ENCODE assay signal across 8 cellular contexts in the genomic region with DNA sequence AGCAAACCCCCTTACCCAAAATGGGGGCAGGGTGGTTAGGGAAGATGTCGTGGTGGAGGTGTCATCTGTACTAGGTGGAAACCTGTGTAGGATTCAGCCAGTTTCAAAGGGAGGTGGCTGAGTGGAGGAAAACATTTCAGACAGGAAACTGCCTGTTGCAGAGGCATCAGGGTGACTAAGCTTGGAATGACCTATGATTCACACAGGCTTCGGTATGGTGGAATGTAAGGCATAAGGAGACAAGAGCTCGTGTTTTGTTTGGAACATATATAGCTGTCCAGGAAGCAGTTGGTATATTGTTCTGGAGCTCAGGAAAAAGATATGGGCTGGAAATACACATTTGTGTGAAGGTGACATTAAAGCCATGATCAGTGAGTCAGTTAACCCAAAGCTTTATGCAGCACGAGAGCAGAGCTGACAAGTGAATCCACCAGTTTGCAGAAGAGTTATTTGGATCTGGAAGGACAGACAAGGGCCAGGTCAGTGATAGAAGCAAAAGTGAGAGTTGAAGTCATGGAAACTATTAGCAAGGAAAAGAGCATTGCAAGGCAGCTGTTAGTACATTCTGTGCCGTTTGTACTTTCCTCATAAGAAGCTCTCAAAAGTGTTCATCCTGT. TPM values are rescaled to one million over a fixed set of nuclear protein-coding genes. Genes with fewer than 3 reads are reported as not detected.
A peak's percentile ranks its signal among the peaks of the same experiment; 100 is the strongest.
DNase-seq lines count a peak whose midpoint lies in the region; ATAC-seq and TF ChIP-seq lines count a peak whose summit lies in the region.

No MANE protein-coding gene starts in this region.

- H3K4me3 ChIP-seq in HCT116 (replicated peaks in 1 of 2; ENCODE audit: low read depth in 1 of 2, low read length in 2 of 2): peak overlapping the region in 1 of 2 experiments; percentile 32; a peak in 2 of 4 replicates
- no peak overlapping the region for H3K4me3 ChIP-seq in GM23338

- no peaks in the 10 kb centered on the region for H3F3A ChIP-seq in GM23338 (replicated peaks; ENCODE audit: low read depth)

- RAD21 ChIA-PET in HCT116 (lab: Charles Lee; ENCODE audit: low non-redundant PET in 1 of 2, low total read pairs in 2 of 2, uncharacterized antibody in 2 of 2, unreplicated experiment in 2 of 2): no interaction called here

- H3K4me2 ChIP-seq in HCT116 (ENCODE audit: low read length) (peak overlapping the region; percentile 68), GM23338 (no peak overlapping the region)

- peaks cover 5 to 37% of the 10 kb centered on the region in 2 experiments; a peak in 3 of 4 replicates for H3K4me1 ChIP-seq in HCT116 (ENCODE audit: control insufficient read depth in 1 of 2, insufficient read depth in 2 of 2, low read length in 2 of 2)
- no peaks in the 10 kb centered on the region for H3K4me1 ChIP-seq in GM23338 (ENCODE audit: insufficient read depth)

- H3K9me2 ChIP-seq in HCT116 (ENCODE audit: insufficient read depth): no peaks in the 10 kb centered on the region
- no peaks in the 10 kb centered on the region for H3K9me2 ChIP-seq in GM23338 (ENCODE audit: insufficient read depth)

- no peak for TF ChIP-seq RAD21 in HCT116 (IDR thresholded peaks at IDR 0.05; ENCODE audit: low read depth)

- H3K36me3 Mint-ChIP-seq in GM23338 (ENCODE audit: low read depth): peaks cover 77% of the 10 kb centered on the region
- peaks cover 22% of the 10 kb centered on the region for H3K36me3 Mint-ChIP-seq in natural killer cell

- H3K4me1 Mint-ChIP-seq in GM23338 (no peaks in the 10 kb centered on the region), natural killer cell (no peaks in the 10 kb centered on the region)

- H2AFZ ChIP-seq in HCT116 (ENCODE audit: low read depth, low read length, poor library complexity, severe bottlenecking) (no peak overlapping the region), GM23338 (no peak overlapping the region)

- H3K9me3 ChIP-seq in HCT116 (ENCODE audit: control insufficient read depth in 1 of 2, insufficient read depth in 1 of 2, low read depth in 1 of 2, low read length in 2 of 2): no peaks in the 10 kb centered on the region

- H3K79me2 ChIP-seq in HCT116 (ENCODE audit: insufficient read depth, low read length): peaks cover 10% of the 10 kb centered on the region; the same call in 1 of the 2 replicates
- no peaks in the 10 kb centered on the region for H3K79me2 ChIP-seq in GM23338 (replicated peaks; ENCODE audit: insufficient read depth)

- H3K27ac ChIP-seq in HCT116 (ENCODE audit: low read depth, low read length): peak overlapping the region; percentile 20; the same call in 1 of the 2 replicates
- no peak overlapping the region for H3K27ac ChIP-seq in GM23338 (ENCODE audit: low read depth)

- H3K36me3 ChIP-seq in HCT116 (ENCODE audit: control insufficient read depth in 1 of 2, insufficient read depth in 2 of 2, low read length in 2 of 2) (peaks cover 45 to 69% of the 10 kb centered on the region in 2 experiments), GM23338 (ENCODE audit: insufficient read depth) (peaks cover 62% of the 10 kb centered on the region)

- DNase-seq in 8988T (peak; percentile 47), HCT116 (ENCODE audit: low read depth, low spot score) (peak; percentile 65), amniotic stem cell (lab: John Stamatoyannopoulos, UW) (peak; percentile 92), left lobe of liver (ENCODE audit: low spot score) (no peak), GM23338 (ENCODE audit: low spot score) (no peak), natural killer cell (no peak), NCI-H1048 (lab: John Stamatoyannopoulos, UW) (no peak)

- H3K4me3 Mint-ChIP-seq in GM23338 (no peak overlapping the region), natural killer cell (no peak overlapping the region)

- no TSS peak for BruUV-seq in HCT116 (replicated peaks; lab: Mats Ljungman, UMichigan)

- TF ChIP-seq CTCF in HCT116 (IDR thresholded peaks at IDR 0.05 in 2 of 3, conservative IDR thresholded peaks at IDR 0.05 in 1 of 3; ENCODE audit: borderline replicate concordance in 1 of 3, insufficient read depth in 1 of 3, low read depth in 2 of 3, low read length in 2 of 3) (no peak), GM23338 (conservative IDR thresholded peaks at IDR 0.05; ENCODE audit: low read depth in 2 of 2) (no peak), natural killer cell (IDR thresholded peaks at IDR 0.05) (no peak)

- ATAC-seq in HCT116 (peak; percentile 91), left lobe of liver (peak; percentile 37), GM19328 (IDR thresholded peaks at IDR 0.05; ENCODE audit: unreplicated experiment) (no peak), GM23338 (no peak), natural killer cell (no peak)

- no peaks in the 10 kb centered on the region; the same call in 2 of the 3 replicates for H3K9me3 Mint-ChIP-seq in GM23338
- no peaks in the 10 kb centered on the region for H3K9me3 Mint-ChIP-seq in natural killer cell

- H3K27me3 Mint-ChIP-seq in GM23338 (ENCODE audit: insufficient read depth, low read depth, poor library complexity): no peaks in the 10 kb centered on the region
- H3K27me3 Mint-ChIP-seq in natural killer cell (ENCODE audit: low read depth in 2 of 2): no peaks in the 10 kb centered on the region

- H3K27ac Mint-ChIP-seq in GM23338: no peak overlapping the region
- no peak overlapping the region for H3K27ac Mint-ChIP-seq in natural killer cell

- no peak for TF ChIP-seq POLR2A in HCT116 (IDR thresholded peaks at IDR 0.05; ENCODE audit: borderline replicate concordance, extremely low read depth, insufficient read depth, insufficient read length)

- POLR2A ChIA-PET in HCT116 (lab: Charles Lee): interaction anchor here (1.5 kb wide), 1 partner anchor 12 kb away, joined by 10 read pairs; a partner anchor contains a TSS

- peak overlapping the region; percentile 42 for H3K9ac ChIP-seq in HCT116 (ENCODE audit: low read length)

- intact Hi-C loops in HCT116 (cut with micrococcal nuclease): no loop called here
- intact Hi-C loops in natural killer cell (cut with micrococcal nuclease): no loop called here

- H4K20me1 ChIP-seq in HCT116 (ENCODE audit: insufficient read depth): no peaks in the 10 kb centered on the region
- peaks cover 6% of the 10 kb centered on the region for H4K20me1 ChIP-seq in GM23338 (replicated peaks; ENCODE audit: insufficient read depth)

- no peaks in the 10 kb centered on the region for H3K27me3 ChIP-seq in HCT116 (ENCODE audit: insufficient read depth, low read length)
- H3K27me3 ChIP-seq in GM23338 (ENCODE audit: insufficient read depth): no peaks in the 10 kb centered on the region

- CTCF ChIA-PET in HCT116 (lab: Charles Lee): interaction anchor here (0.6 to 2.0 kb wide), 3 partner anchors 15 to 20 kb away, joined by 3 to 7 read pairs (median 3); no protein-coding TSS in a partner anchor

TF ChIP-seq in HCT116, 20 proteins besides CTCF, POLR2A, EP300 and RAD21 (continues in another document):
- TF ChIP-seq SP1 (IDR thresholded peaks at IDR 0.05; ENCODE audit: low read depth) (peak; percentile 86), JUND (IDR thresholded peaks at IDR 0.05) (peak; percentile 88), SIN3A (IDR thresholded peaks at IDR 0.05; ENCODE audit: low read depth) (peak; percentile 39; the same call in 1 of the 2 replicates), YY1 (IDR thresholded peaks at IDR 0.05; ENCODE audit: extremely low read depth, insufficient replicate concordance, low read depth, low read length) (peak; percentile 20), FOSL1 (IDR thresholded peaks at IDR 0.05; ENCODE audit: low read depth) (peak; percentile 93), TCF7L2 (IDR thresholded peaks at IDR 0.05; ENCODE audit: borderline replicate concordance, extremely low read depth, insufficient read depth, insufficient read length) (no peak)
- TF ChIP-seq, protein P1, sequence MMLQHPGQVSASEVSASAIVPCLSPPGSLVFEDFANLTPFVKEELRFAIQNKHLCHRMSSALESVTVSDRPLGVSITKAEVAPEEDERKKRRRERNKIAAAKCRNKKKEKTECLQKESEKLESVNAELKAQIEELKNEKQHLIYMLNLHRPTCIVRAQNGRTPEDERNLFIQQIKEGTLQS (IDR thresholded peaks at IDR 0.05): no peak

TF ChIP-seq in GM23338, 12 proteins besides CTCF, POLR2A, EP300 and RAD21 (continues in another document):
- TF ChIP-seq EZH2phosphoT487 (IDR thresholded peaks at IDR 0.05; ENCODE audit: unreplicated experiment) (no peak), CREB1 (CRISPR knock-in tag; IDR thresholded peaks at IDR 0.05; ENCODE audit: low read depth) (no peak), NANOG (IDR thresholded peaks at IDR 0.05; ENCODE audit: borderline replicate concordance) (no peak), STAT1 (IDR thresholded peaks at IDR 0.05; ENCODE audit: unreplicated experiment) (no peak), EZH2 (IDR thresholded peaks at IDR 0.05; ENCODE audit: low read depth, unreplicated experiment) (no peak), ZNF114 (CRISPR knock-in tag; IDR thresholded peaks at IDR 0.05) (no peak), POLR2AphosphoS5 (IDR thresholded peaks at IDR 0.05; ENCODE audit: low read depth) (no peak), JUNB (IDR thresholded peaks at IDR 0.05; ENCODE audit: unreplicated experiment) (no peak), ZNF331 (CRISPR knock-in tag; IDR thresholded peaks at IDR 0.05; ENCODE audit: low read depth) (no peak)
- TF ChIP-seq, protein P2, sequence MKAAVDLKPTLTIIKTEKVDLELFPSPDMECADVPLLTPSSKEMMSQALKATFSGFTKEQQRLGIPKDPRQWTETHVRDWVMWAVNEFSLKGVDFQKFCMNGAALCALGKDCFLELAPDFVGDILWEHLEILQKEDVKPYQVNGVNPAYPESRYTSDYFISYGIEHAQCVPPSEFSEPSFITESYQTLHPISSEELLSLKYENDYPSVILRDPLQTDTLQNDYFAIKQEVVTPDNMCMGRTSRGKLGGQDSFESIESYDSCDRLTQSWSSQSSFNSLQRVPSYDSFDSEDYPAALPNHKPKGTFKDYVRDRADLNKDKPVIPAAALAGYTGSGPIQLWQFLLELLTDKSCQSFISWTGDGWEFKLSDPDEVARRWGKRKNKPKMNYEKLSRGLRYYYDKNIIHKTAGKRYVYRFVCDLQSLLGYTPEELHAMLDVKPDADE (IDR thresholded peaks at IDR 0.05): no peak

RNA-seq across cellular contexts. Expression of a gene that starts 12.2 kb away (rescaled TPM):
- total RNA-seq in HCT116 (2021; ENCODE audit: unreplicated experiment) (12.7 TPM), left lobe of liver (3.7 TPM), natural killer cell (1 to 10 TPM; 6.0 to 8.9 (median 8.3) TPM)
- 3.9 and 5.1 TPM in 2 replicates for polyA plus RNA-seq in HCT116 (2012)
- total RNA-seq in GM23338 (2014; rRNA removed; shearing (Covaris generic)): 6.8 and 8.9 TPM in 2 replicates
- 2.6 and 3.6 TPM in 2 replicates for polyA plus RNA-seq in GM23338 (2016; fragmentation: Nextera tagmentation; extraction: Ambion mirVana)

RNA-seq across cellular contexts. Expression of a gene that starts 34.0 kb away (rescaled TPM):
- 35.2 TPM for total RNA-seq in HCT116 (2021; ENCODE audit: unreplicated experiment)
- 29.4 and 35.7 TPM in 2 replicates for polyA plus RNA-seq in HCT116 (2012)
- 30.0 TPM for total RNA-seq in left lobe of liver
- total RNA-seq in GM23338 (2014; rRNA removed; shearing (Covaris generic)): 9.3 and 11.7 TPM in 2 replicates
- 4.5 and 4.6 TPM in 2 replicates for polyA plus RNA-seq in GM23338 (2016; fragmentation: Nextera tagmentation; extraction: Ambion mirVana)
- 10 to 100 TPM in 1 of 3 donors, 1 to 10 TPM in 2; 2.5 to 11.2 (median 3.8) TPM for total RNA-seq in natural killer cell

RNA-seq across cellular contexts. Expression of a gene that starts 55.6 kb away (rescaled TPM):
- total RNA-seq in HCT116 (2021; ENCODE audit: unreplicated experiment) (5.6 TPM), left lobe of liver (1.3 TPM), natural killer cell (under 1 TPM; 0.75 to 0.88 (median 0.80) TPM)
- polyA plus RNA-seq in HCT116 (2012): 2.7 and 4.1 TPM in 2 replicates
- 3.9 and 4.6 TPM in 2 replicates for total RNA-seq in GM23338 (2014; rRNA removed; shearing (Covaris generic))
- 2.3 and 2.8 TPM in 2 replicates for polyA plus RNA-seq in GM23338 (2016; fragmentation: Nextera tagmentation; extraction: Ambion mirVana)

Comparison
In these comparisons a context has a peak if more than half of its experiments do, and no peak if none do; other contexts are left out.
1. DNase-seq: peak in 8988T (single experiment), HCT116 (single experiment) and amniotic stem cell (single experiment); none in left lobe of liver (single experiment), GM23338 (single experiment), natural killer cell (single experiment) and NCI-H1048 (single experiment).
2. ATAC-seq: peak in HCT116 (single experiment) and left lobe of liver (single experiment); none in GM19328 (single experiment), GM23338 (single experiment) and natural killer cell (0 of 3).